In genomic region chr3:114796796-114797195, GRCh38 we compare ENCODE assay signal across 26 cellular contexts.
"Had no signal": no experiment of that assay in that cellular context is flagged by ENCODE, and none has a peak within 500 bp of the region (broad histone marks: within the 10 kb centered on the region; RNA-seq: fewer than 3 reads in every experiment).

No MANE protein-coding gene starts in this region.

- H3K27ac Mint-ChIP-seq: activated CD4-positive, alpha-beta memory T cell treated with anti-CD3 and anti-CD28 coated beads for 36 hours; activated CD4-positive, alpha-beta T cell treated with anti-CD3 and anti-CD28 coated beads for 36 hours; activated CD4-positive, alpha-beta T cell treated with anti-CD3 and anti-CD28 coated beads, Interleukin-2, amount 10 ng/mL, durations not matched to agents 24 days and 14 days; activated naive CD4-positive, alpha-beta T cell treated with anti-CD3 and anti-CD28 coated beads, Interleukin-2, amount 10 ng/mL, durations not matched to agents 7 days and 5 days; activated naive CD8-positive, alpha-beta T cell; activated T-cell treated with anti-CD3 and anti-CD28 coated beads, Interleukin-2, amount 50 U/mL, for 24 hours; dendritic cell treated with granulocyte-macrophage colony-stimulating factor and Interleukin-4, amounts not matched to agents 40 ng/mL and 50 ng/mL, for 4 days; endodermal cell had no signal

- H3K4me3 ChIP-seq: body of pancreas, coronary artery, dorsolateral prefrontal cortex, esophagus squamous epithelium had no signal

- H3K27me3 ChIP-seq: body of pancreas, dorsolateral prefrontal cortex, esophagus squamous epithelium had no signal

- H3K36me3 ChIP-seq: esophagus squamous epithelium had no signal

- FAIRE-seq: frontal cortex had no signal

- H3K4me1 ChIP-seq: esophagus squamous epithelium had no signal

- ATAC-seq: activated CD4-positive, alpha-beta T cell treated with anti-CD3 and anti-CD28 coated beads for 36 hours; activated T-cell treated with anti-CD3 and anti-CD28 coated beads, Interleukin-2, amount 50 U/mL, for 72 hours; body of pancreas had no signal

- H3K9me3 Mint-ChIP-seq: activated CD4-positive, alpha-beta memory T cell treated with anti-CD3 and anti-CD28 coated beads for 36 hours; activated CD4-positive, alpha-beta T cell treated with anti-CD3 and anti-CD28 coated beads, Interleukin-2, amount 10 ng/mL, durations not matched to agents 24 days and 14 days; activated naive CD4-positive, alpha-beta T cell treated with anti-CD3 and anti-CD28 coated beads, Interleukin-2, amount 10 ng/mL, durations not matched to agents 7 days and 5 days; activated T-cell treated with anti-CD3 and anti-CD28 coated beads, Interleukin-2, amount 50 U/mL, for 24 hours; activated T-cell treated with anti-CD3 and anti-CD28 coated beads, Interleukin-2, amount 50 U/mL, for 72 hours; central memory CD8-positive, alpha-beta T cell; dendritic cell treated with granulocyte-macrophage colony-stimulating factor and Interleukin-4, amounts not matched to agents 40 ng/mL and 50 ng/mL, for 4 days; endodermal cell had no signal

- H3K27ac ChIP-seq: body of pancreas, coronary artery, dorsolateral prefrontal cortex, esophagus squamous epithelium had no signal

- DNase-seq: activated CD4-positive, alpha-beta memory T cell treated with anti-CD3 and anti-CD28 coated beads for 36 hours; activated CD4-positive, alpha-beta T cell treated with anti-CD3 and anti-CD28 coated beads for 36 hours; activated CD4-positive, alpha-beta T cell treated with anti-CD3 and anti-CD28 coated beads, Interleukin-2, amount 10 ng/mL, durations not matched to agents 24 days and 14 days; activated CD4-positive, CD25-positive, alpha-beta regulatory T cell; activated CD4-positive, CD25-positive, alpha-beta regulatory T cell treated with anti-CD3 and anti-CD28 coated beads, Interleukin-2, amount 50 U/mL, for 72 hours; activated CD8-positive, alpha-beta memory T cell treated with anti-CD3 and anti-CD28 coated beads, Interleukin-2, amount 50 U/mL, for 48 hours; activated gamma-delta T cell; activated naive CD4-positive, alpha-beta T cell; activated naive CD4-positive, alpha-beta T cell treated with anti-CD3 and anti-CD28 coated beads, Interleukin-2, amount 10 ng/mL, durations not matched to agents 7 days and 5 days; activated T-cell treated with anti-CD3 and anti-CD28 coated beads for 4 hours; activated T-cell treated with anti-CD3 and anti-CD28 coated beads, Interleukin-2, amount 50 U/mL, for 24 hours; activated T-cell treated with anti-CD3 and anti-CD28 coated beads, Interleukin-2, amount 50 U/mL, for 72 hours; amniotic stem cell; aorta; body of pancreas; dorsolateral prefrontal cortex; effector memory CD4-positive, alpha-beta T cell; endodermal cell; esophagus squamous epithelium; head of caudate nucleus; T-helper 2 cell had no signal
